ENCODE assay signal across 3 cellular contexts in the genomic region with DNA sequence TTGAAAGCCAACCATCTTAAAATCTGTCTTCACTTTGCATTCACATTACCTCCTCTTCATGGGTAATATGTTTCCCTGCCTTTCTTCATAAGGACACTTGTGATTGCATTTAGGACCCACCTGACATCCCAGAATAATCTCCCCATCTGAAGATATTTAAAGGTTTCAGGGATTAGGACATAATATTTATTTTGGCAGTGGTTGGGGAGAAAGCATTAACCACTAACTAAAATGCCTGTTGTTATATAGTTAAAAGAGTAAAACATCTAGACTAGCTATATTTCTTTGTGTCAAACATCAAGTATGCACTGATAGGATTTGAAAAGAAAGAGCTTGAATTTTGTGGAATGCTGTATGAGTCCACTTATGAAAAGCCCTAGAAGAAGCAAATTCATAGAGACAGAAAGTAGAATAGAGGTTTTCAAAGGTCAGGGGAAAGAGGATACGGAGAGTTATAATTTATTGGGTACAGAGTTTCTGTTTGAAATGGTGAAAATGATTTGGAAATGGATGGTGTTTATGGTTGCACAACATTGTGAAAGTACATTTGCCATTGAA.
TF ChIP-seq lines count a peak whose summit lies in the region.

No MANE protein-coding gene starts in this region.

TF ChIP-seq in SK-N-SH treated with all-trans-retinoic acid at 6 μM for 48 hours, 23 proteins besides CTCF, POLR2A, EP300 and RAD21 (continued from another document and continues in another):
- peak; percentile 81 for TF ChIP-seq ISL1 (CRISPR knock-in tag; IDR thresholded peaks at IDR 0.05)
- no peak for TF ChIP-seq SNAI2 (CRISPR knock-in tag; IDR thresholded peaks at IDR 0.05)
- no peak for TF ChIP-seq TCF4 (CRISPR knock-in tag; IDR thresholded peaks at IDR 0.05; ENCODE audit: borderline replicate concordance)
- TF ChIP-seq, protein P1, sequence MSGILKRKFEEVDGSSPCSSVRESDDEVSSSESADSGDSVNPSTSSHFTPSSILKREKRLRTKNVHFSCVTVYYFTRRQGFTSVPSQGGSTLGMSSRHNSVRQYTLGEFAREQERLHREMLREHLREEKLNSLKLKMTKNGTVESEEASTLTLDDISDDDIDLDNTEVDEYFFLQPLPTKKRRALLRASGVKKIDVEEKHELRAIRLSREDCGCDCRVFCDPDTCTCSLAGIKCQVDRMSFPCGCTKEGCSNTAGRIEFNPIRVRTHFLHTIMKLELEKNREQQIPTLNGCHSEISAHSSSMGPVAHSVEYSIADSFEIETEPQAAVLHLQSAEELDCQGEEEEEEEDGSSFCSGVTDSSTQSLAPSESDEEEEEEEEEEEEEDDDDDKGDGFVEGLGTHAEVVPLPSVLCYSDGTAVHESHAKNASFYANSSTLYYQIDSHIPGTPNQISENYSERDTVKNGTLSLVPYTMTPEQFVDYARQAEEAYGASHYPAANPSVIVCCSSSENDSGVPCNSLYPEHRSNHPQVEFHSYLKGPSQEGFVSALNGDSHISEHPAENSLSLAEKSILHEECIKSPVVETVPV (CRISPR knock-in tag; IDR thresholded peaks at IDR 0.05): no peak
- no peak for TF ChIP-seq OSR1 (CRISPR knock-in tag; IDR thresholded peaks at IDR 0.05)
- TF ChIP-seq ZFP3 (CRISPR knock-in tag; IDR thresholded peaks at IDR 0.05): no peak
- TF ChIP-seq TOX (CRISPR knock-in tag; IDR thresholded peaks at IDR 0.05; ENCODE audit: borderline replicate concordance): peak; percentile 80; the same call in 1 of the 2 replicates
- no peak for TF ChIP-seq ZFP30 (CRISPR knock-in tag; IDR thresholded peaks at IDR 0.05)
- TF ChIP-seq GLIS3 (CRISPR knock-in tag; IDR thresholded peaks at IDR 0.05): no peak
- TF ChIP-seq, protein P2, sequence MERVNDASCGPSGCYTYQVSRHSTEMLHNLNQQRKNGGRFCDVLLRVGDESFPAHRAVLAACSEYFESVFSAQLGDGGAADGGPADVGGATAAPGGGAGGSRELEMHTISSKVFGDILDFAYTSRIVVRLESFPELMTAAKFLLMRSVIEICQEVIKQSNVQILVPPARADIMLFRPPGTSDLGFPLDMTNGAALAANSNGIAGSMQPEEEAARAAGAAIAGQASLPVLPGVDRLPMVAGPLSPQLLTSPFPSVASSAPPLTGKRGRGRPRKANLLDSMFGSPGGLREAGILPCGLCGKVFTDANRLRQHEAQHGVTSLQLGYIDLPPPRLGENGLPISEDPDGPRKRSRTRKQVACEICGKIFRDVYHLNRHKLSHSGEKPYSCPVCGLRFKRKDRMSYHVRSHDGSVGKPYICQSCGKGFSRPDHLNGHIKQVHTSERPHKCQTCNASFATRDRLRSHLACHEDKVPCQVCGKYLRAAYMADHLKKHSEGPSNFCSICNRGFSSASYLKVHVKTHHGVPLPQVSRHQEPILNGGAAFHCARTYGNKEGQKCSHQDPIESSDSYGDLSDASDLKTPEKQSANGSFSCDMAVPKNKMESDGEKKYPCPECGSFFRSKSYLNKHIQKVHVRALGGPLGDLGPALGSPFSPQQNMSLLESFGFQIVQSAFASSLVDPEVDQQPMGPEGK (CRISPR knock-in tag; IDR thresholded peaks at IDR 0.05; ENCODE audit: borderline replicate concordance): no peak
- TF ChIP-seq, protein P3, sequence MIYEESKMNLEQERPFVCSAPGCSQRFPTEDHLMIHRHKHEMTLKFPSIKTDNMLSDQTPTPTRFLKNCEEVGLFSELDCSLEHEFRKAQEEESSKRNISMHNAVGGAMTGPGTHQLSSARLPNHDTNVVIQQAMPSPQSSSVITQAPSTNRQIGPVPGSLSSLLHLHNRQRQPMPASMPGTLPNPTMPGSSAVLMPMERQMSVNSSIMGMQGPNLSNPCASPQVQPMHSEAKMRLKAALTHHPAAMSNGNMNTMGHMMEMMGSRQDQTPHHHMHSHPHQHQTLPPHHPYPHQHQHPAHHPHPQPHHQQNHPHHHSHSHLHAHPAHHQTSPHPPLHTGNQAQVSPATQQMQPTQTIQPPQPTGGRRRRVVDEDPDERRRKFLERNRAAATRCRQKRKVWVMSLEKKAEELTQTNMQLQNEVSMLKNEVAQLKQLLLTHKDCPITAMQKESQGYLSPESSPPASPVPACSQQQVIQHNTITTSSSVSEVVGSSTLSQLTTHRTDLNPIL (CRISPR knock-in tag; IDR thresholded peaks at IDR 0.05; ENCODE audit: low read depth): no peak
- no peak for TF ChIP-seq ZNF70 (CRISPR knock-in tag; IDR thresholded peaks at IDR 0.05)

TF ChIP-seq in SK-N-SH, 30 proteins besides CTCF, POLR2A, EP300 and RAD21 (continued from another document):
- TF ChIP-seq, protein P4, sequence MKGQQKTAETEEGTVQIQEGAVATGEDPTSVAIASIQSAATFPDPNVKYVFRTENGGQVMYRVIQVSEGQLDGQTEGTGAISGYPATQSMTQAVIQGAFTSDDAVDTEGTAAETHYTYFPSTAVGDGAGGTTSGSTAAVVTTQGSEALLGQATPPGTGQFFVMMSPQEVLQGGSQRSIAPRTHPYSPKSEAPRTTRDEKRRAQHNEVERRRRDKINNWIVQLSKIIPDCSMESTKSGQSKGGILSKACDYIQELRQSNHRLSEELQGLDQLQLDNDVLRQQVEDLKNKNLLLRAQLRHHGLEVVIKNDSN (IDR thresholded peaks at IDR 0.05; ENCODE audit: borderline replicate concordance, low read depth): no peak
- TF ChIP-seq, protein P5, sequence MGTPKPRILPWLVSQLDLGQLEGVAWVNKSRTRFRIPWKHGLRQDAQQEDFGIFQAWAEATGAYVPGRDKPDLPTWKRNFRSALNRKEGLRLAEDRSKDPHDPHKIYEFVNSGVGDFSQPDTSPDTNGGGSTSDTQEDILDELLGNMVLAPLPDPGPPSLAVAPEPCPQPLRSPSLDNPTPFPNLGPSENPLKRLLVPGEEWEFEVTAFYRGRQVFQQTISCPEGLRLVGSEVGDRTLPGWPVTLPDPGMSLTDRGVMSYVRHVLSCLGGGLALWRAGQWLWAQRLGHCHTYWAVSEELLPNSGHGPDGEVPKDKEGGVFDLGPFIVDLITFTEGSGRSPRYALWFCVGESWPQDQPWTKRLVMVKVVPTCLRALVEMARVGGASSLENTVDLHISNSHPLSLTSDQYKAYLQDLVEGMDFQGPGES (IDR thresholded peaks at IDR 0.05; ENCODE audit: low read depth, low read length): no peak
- TF ChIP-seq POLR2AphosphoS5 (IDR thresholded peaks at IDR 0.05; ENCODE audit: low read depth, low read length): no peak
- no peak for TF ChIP-seq RCOR1 (IDR thresholded peaks at IDR 0.05; ENCODE audit: low read length)
- TF ChIP-seq FOSL2 (IDR thresholded peaks at IDR 0.05; ENCODE audit: borderline replicate concordance, low read depth): no peak
- TF ChIP-seq, protein P6, sequence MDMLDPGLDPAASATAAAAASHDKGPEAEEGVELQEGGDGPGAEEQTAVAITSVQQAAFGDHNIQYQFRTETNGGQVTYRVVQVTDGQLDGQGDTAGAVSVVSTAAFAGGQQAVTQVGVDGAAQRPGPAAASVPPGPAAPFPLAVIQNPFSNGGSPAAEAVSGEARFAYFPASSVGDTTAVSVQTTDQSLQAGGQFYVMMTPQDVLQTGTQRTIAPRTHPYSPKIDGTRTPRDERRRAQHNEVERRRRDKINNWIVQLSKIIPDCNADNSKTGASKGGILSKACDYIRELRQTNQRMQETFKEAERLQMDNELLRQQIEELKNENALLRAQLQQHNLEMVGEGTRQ (IDR thresholded peaks at IDR 0.05; ENCODE audit: borderline replicate concordance, low read depth, low read length): no peak
- no peak for TF ChIP-seq TAF1 (IDR thresholded peaks at IDR 0.05; ENCODE audit: borderline replicate concordance, low read depth, low read length)
- TF ChIP-seq FOXM1 (IDR thresholded peaks at IDR 0.05; ENCODE audit: low read depth): no peak
- no peak for TF ChIP-seq FOXJ3 (CRISPR knock-in tag; IDR thresholded peaks at IDR 0.05)
- TF ChIP-seq TCF12 (IDR thresholded peaks at IDR 0.05): no peak
- TF ChIP-seq, protein P7, sequence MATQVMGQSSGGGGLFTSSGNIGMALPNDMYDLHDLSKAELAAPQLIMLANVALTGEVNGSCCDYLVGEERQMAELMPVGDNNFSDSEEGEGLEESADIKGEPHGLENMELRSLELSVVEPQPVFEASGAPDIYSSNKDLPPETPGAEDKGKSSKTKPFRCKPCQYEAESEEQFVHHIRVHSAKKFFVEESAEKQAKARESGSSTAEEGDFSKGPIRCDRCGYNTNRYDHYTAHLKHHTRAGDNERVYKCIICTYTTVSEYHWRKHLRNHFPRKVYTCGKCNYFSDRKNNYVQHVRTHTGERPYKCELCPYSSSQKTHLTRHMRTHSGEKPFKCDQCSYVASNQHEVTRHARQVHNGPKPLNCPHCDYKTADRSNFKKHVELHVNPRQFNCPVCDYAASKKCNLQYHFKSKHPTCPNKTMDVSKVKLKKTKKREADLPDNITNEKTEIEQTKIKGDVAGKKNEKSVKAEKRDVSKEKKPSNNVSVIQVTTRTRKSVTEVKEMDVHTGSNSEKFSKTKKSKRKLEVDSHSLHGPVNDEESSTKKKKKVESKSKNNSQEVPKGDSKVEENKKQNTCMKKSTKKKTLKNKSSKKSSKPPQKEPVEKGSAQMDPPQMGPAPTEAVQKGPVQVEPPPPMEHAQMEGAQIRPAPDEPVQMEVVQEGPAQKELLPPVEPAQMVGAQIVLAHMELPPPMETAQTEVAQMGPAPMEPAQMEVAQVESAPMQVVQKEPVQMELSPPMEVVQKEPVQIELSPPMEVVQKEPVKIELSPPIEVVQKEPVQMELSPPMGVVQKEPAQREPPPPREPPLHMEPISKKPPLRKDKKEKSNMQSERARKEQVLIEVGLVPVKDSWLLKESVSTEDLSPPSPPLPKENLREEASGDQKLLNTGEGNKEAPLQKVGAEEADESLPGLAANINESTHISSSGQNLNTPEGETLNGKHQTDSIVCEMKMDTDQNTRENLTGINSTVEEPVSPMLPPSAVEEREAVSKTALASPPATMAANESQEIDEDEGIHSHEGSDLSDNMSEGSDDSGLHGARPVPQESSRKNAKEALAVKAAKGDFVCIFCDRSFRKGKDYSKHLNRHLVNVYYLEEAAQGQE (IDR thresholded peaks at IDR 0.05; ENCODE audit: low read depth, low read length): no peak
- TF ChIP-seq, protein P8, sequence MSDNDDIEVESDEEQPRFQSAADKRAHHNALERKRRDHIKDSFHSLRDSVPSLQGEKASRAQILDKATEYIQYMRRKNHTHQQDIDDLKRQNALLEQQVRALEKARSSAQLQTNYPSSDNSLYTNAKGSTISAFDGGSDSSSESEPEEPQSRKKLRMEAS (IDR thresholded peaks at IDR 0.05; ENCODE audit: low read depth): no peak
- no peak for TF ChIP-seq NFIC (IDR thresholded peaks at IDR 0.05; ENCODE audit: borderline replicate concordance)
- TF ChIP-seq GABPA (IDR thresholded peaks at IDR 0.05; ENCODE audit: low read depth): no peak

TF ChIP-seq in WTC11, 78 proteins besides CTCF, POLR2A, EP300 and RAD21 (continued from another document):
- TF ChIP-seq, protein P9, sequence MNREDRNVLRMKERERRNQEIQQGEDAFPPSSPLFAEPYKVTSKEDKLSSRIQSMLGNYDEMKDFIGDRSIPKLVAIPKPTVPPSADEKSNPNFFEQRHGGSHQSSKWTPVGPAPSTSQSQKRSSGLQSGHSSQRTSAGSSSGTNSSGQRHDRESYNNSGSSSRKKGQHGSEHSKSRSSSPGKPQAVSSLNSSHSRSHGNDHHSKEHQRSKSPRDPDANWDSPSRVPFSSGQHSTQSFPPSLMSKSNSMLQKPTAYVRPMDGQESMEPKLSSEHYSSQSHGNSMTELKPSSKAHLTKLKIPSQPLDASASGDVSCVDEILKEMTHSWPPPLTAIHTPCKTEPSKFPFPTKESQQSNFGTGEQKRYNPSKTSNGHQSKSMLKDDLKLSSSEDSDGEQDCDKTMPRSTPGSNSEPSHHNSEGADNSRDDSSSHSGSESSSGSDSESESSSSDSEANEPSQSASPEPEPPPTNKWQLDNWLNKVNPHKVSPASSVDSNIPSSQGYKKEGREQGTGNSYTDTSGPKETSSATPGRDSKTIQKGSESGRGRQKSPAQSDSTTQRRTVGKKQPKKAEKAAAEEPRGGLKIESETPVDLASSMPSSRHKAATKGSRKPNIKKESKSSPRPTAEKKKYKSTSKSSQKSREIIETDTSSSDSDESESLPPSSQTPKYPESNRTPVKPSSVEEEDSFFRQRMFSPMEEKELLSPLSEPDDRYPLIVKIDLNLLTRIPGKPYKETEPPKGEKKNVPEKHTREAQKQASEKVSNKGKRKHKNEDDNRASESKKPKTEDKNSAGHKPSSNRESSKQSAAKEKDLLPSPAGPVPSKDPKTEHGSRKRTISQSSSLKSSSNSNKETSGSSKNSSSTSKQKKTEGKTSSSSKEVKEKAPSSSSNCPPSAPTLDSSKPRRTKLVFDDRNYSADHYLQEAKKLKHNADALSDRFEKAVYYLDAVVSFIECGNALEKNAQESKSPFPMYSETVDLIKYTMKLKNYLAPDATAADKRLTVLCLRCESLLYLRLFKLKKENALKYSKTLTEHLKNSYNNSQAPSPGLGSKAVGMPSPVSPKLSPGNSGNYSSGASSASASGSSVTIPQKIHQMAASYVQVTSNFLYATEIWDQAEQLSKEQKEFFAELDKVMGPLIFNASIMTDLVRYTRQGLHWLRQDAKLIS (CRISPR knock-in tag; IDR thresholded peaks at IDR 0.05; ENCODE audit: borderline replicate concordance): no peak
- no peak for TF ChIP-seq ATF1 (CRISPR knock-in tag; IDR thresholded peaks at IDR 0.05)
- no peak for TF ChIP-seq CREB1 (CRISPR knock-in tag; IDR thresholded peaks at IDR 0.05)
- no peak for TF ChIP-seq SOX15 (CRISPR knock-in tag; IDR thresholded peaks at IDR 0.05)
- TF ChIP-seq ZNF416 (CRISPR knock-in tag; IDR thresholded peaks at IDR 0.05): no peak
